Comparison of ENCODE assay signal across 8 cellular contexts in genomic region chr1:28233264-28233606, GRCh38. TPM values are rescaled to one million over a fixed set of nuclear protein-coding genes. Genes with fewer than 3 reads are reported as not detected.
DNase-seq lines count a peak whose midpoint lies in the region; ATAC-seq, FAIRE-seq and TF ChIP-seq lines count a peak whose summit lies in the region.

No MANE protein-coding gene starts in this region.

- H4K20me1 ChIP-seq in astrocyte (ENCODE audit: insufficient read depth, low read length), result peaks cover 26% of the 10 kb centered on the region

- H3K9me3 Mint-ChIP-seq in activated naive CD4-positive, alpha-beta T cell treated with anti-CD3 and anti-CD28 coated beads, Interleukin-2, amount 50 U/mL, for 24 hours, result no peaks in the 10 kb centered on the region
- no peaks in the 10 kb centered on the region for H3K9me3 Mint-ChIP-seq in astrocyte (ENCODE audit: unreplicated experiment)

- H3K27me3 ChIP-seq in astrocyte (ENCODE audit: insufficient read depth, low read length) (no peaks in the 10 kb centered on the region), mesenchymal stem cell (ENCODE audit: control insufficient read depth in 1 of 2, insufficient read depth in 1 of 2, low read length in 2 of 2) (no peaks in the 10 kb centered on the region), transverse colon (no peaks in the 10 kb centered on the region)

- no peak overlapping the region for H2BK15ac ChIP-seq in mesenchymal stem cell (ENCODE audit: low read depth, poor library complexity, severe bottlenecking)

- DNase-seq in activated naive CD4-positive, alpha-beta T cell treated with Interleukin-2 at 50 U/mL for 16 hours, result no peak
- DNase-seq in astrocyte (ENCODE audit: low read depth) (no peak), mesenchymal stem cell (no peak), transverse colon (no peak), cortex of kidney (lab: John Stamatoyannopoulos, UW) (no peak)
- no peak for DNase-seq in stimulated activated CD4-positive, alpha-beta T cell treated with anti-CD3 and anti-CD28 coated beads, Interleukin-12 subunit alpha, Interleukin-12 subunit beta, amount 100 ng/mL, for 4 hours

- peak overlapping the region; percentile 97 for H3K4me2 ChIP-seq in astrocyte (ENCODE audit: low read length)
- no peak overlapping the region for H3K4me2 ChIP-seq in mesenchymal stem cell (ENCODE audit: low read length, poor library complexity, severe bottlenecking)

- no peak overlapping the region for H2BK12ac ChIP-seq in mesenchymal stem cell (ENCODE audit: low read length in 2 of 2)

- H3K23ac ChIP-seq in mesenchymal stem cell (ENCODE audit: low read length in 2 of 2), result no peak overlapping the region

- H3K4me1 ChIP-seq in astrocyte (ENCODE audit: insufficient read depth, low read length), result peaks cover 18% of the 10 kb centered on the region
- H3K4me1 ChIP-seq in mesenchymal stem cell (ENCODE audit: control insufficient read depth, insufficient read depth, low read depth, low read length), result peaks cover 17% of the 10 kb centered on the region
- peaks cover 18 to 47% (median 35%) of the 10 kb centered on the region in 4 donors for H3K4me1 ChIP-seq in transverse colon

- peaks cover 8% of the 10 kb centered on the region for H3K79me1 ChIP-seq in mesenchymal stem cell (replicated peaks; ENCODE audit: low read length, poor library complexity, severe bottlenecking)

- H3K27ac Mint-ChIP-seq in activated naive CD4-positive, alpha-beta T cell treated with anti-CD3 and anti-CD28 coated beads, Interleukin-2, amount 50 U/mL, for 24 hours, result no peak overlapping the region
- peak overlapping the region; percentile 98 for H3K27ac Mint-ChIP-seq in astrocyte (ENCODE audit: unreplicated experiment)

- H3K14ac ChIP-seq in mesenchymal stem cell (ENCODE audit: low read length in 2 of 2), result no peak overlapping the region

- WGBS in mesenchymal stem cell, result 81% methylated on average over 14 of the region's 14 CpGs
- WGBS in transverse colon (ENCODE audit: low coverage in 1 of 2), 2 donors, result 5 to 65% methylated on average over 4 to 14 of the region's 14 CpGs

- no peak overlapping the region for H3K27ac ChIP-seq in astrocyte (ENCODE audit: low read depth, low read length)
- H3K27ac ChIP-seq in mesenchymal stem cell (ENCODE audit: low read length, poor library complexity, severe bottlenecking), result no peak overlapping the region
- H3K27ac ChIP-seq in transverse colon, result peak overlapping the region; percentile 76 to 86 (median 83)

- H4K91ac ChIP-seq in mesenchymal stem cell (ENCODE audit: low read length), result no peak overlapping the region

- H3K18ac ChIP-seq in mesenchymal stem cell (ENCODE audit: low read depth in 1 of 2, low read length in 2 of 2), result no peak overlapping the region

- intact Hi-C loops in transverse colon (cut with DNase I; ENCODE audit: low total_unique reads), result no loop called here

- H3K4me3 Mint-ChIP-seq in activated naive CD4-positive, alpha-beta T cell treated with anti-CD3 and anti-CD28 coated beads, Interleukin-2, amount 50 U/mL, for 24 hours, result peak overlapping the region; percentile 57
- peak overlapping the region; percentile 99 for H3K4me3 Mint-ChIP-seq in astrocyte (ENCODE audit: unreplicated experiment)

- in situ Hi-C loops in transverse colon (cut with MboI; ENCODE audit: low pct_ligation_motif_present in 1 of 4, low pct_unique_long_range_greater_than_20kb in 1 of 4, low sequenced_read_pairs in 3 of 4), result loop anchor here in 1 of 4 donors (25.0 kb wide), 1 partner anchor 279 kb away; the partner anchor contains the start of gene RCC1

- peaks cover 70% of the 10 kb centered on the region for H3K79me2 ChIP-seq in astrocyte (ENCODE audit: insufficient read depth, low read length)

- H4K8ac ChIP-seq in mesenchymal stem cell (ENCODE audit: low read length), result no peak overlapping the region

- H3K4me1 Mint-ChIP-seq in activated naive CD4-positive, alpha-beta T cell treated with anti-CD3 and anti-CD28 coated beads, Interleukin-2, amount 50 U/mL, for 24 hours, result peaks cover 38% of the 10 kb centered on the region
- peaks cover 13% of the 10 kb centered on the region for H3K4me1 Mint-ChIP-seq in astrocyte (ENCODE audit: low read depth, unreplicated experiment)

- TF ChIP-seq POLR2A in transverse colon (IDR thresholded peaks at IDR 0.05), result no peak

- H3K4ac ChIP-seq in mesenchymal stem cell (ENCODE audit: low read depth in 1 of 2, low read length in 2 of 2), result no peak overlapping the region

- no peak for TF ChIP-seq CTCF in astrocyte (IDR thresholded peaks at IDR 0.05; ENCODE audit: insufficient read depth, low read depth, low read length)
- no peak for TF ChIP-seq CTCF in transverse colon (IDR thresholded peaks at IDR 0.05)

- H2AK5ac ChIP-seq in mesenchymal stem cell (ENCODE audit: low read length, severe bottlenecking), result no peak overlapping the region

- H3K9me3 ChIP-seq in astrocyte (ENCODE audit: insufficient read depth, low read depth, low read length) (no peaks in the 10 kb centered on the region), mesenchymal stem cell (ENCODE audit: control insufficient read depth, low read length) (no peaks in the 10 kb centered on the region), transverse colon (no peaks in the 10 kb centered on the region)

- TF ChIP-seq EP300 in transverse colon (IDR thresholded peaks at IDR 0.05; ENCODE audit: low read depth), result no peak

- H2BK5ac ChIP-seq in mesenchymal stem cell (ENCODE audit: low read depth, low read length, poor library complexity, severe bottlenecking), result no peak overlapping the region

- FAIRE-seq in astrocyte (lab: Jason Lieb, UNC), result no peak

- no peak overlapping the region for H2BK120ac ChIP-seq in mesenchymal stem cell (ENCODE audit: low read depth, low read length)

- H3K4me3 ChIP-seq in astrocyte (ENCODE audit: insufficient read depth, low read depth, low read length) (no peak overlapping the region), mesenchymal stem cell (ENCODE audit: insufficient read depth in 1 of 2, low read depth in 1 of 2, low read length in 2 of 2) (peak overlapping the region in 1 of 2 experiments; percentile 98), transverse colon (peak overlapping the region in 3 of 4 donors; percentile 45 to 93 (median 87))

- ATAC-seq in HG03354 (IDR thresholded peaks at IDR 0.05; ENCODE audit: poor library complexity, severe bottlenecking, unreplicated experiment), result no peak

- H3K9ac ChIP-seq in astrocyte (ENCODE audit: low read length) (no peak overlapping the region), mesenchymal stem cell (ENCODE audit: low read length) (peak overlapping the region; percentile 95)

- no peaks in the 10 kb centered on the region for H3K27me3 Mint-ChIP-seq in activated naive CD4-positive, alpha-beta T cell treated with anti-CD3 and anti-CD28 coated beads, Interleukin-2, amount 50 U/mL, for 24 hours
- no peaks in the 10 kb centered on the region for H3K27me3 Mint-ChIP-seq in astrocyte (ENCODE audit: low read depth, unreplicated experiment)

- H3K36me3 ChIP-seq in astrocyte (ENCODE audit: insufficient read depth, low read length) (peaks cover 17% of the 10 kb centered on the region), mesenchymal stem cell (ENCODE audit: control insufficient read depth in 1 of 2, insufficient read depth in 2 of 2, low read depth in 1 of 2, low read length in 2 of 2) (peaks cover 3 to 30% of the 10 kb centered on the region in 2 experiments), transverse colon (peaks cover 0 to 14% (median 5%) of the 10 kb centered on the region in 4 donors)

- H2AFZ ChIP-seq in astrocyte (ENCODE audit: low read depth, low read length) (peak overlapping the region; percentile 84), mesenchymal stem cell (ENCODE audit: low read depth, low read length) (peak overlapping the region; percentile 29)

- H3K36me3 Mint-ChIP-seq in activated naive CD4-positive, alpha-beta T cell treated with anti-CD3 and anti-CD28 coated beads, Interleukin-2, amount 50 U/mL, for 24 hours, result peaks cover 7% of the 10 kb centered on the region
- H3K36me3 Mint-ChIP-seq in astrocyte (ENCODE audit: low read depth, unreplicated experiment), result peaks cover 4% of the 10 kb centered on the region

RNA-seq across cellular contexts. Expression of gene DNAJC8, which starts 0.4 kb away (rescaled TPM):
- 86.9 and 91.3 TPM in 2 replicates for total RNA-seq in astrocyte
- polyA plus RNA-seq in mesenchymal stem cell (2013, experiment 1 of 2), result 128 TPM
- 125 TPM for polyA plus RNA-seq in mesenchymal stem cell (2013, experiment 2 of 2)
- total RNA-seq in transverse colon, result 10 to 100 TPM; 33.3 to 68.7 (median 46.8) TPM

RNA-seq across cellular contexts. Expression of gene ATP5IF1, which starts 2.7 kb away (rescaled TPM):
- 157 and 160 TPM in 2 replicates for total RNA-seq in astrocyte
- polyA plus RNA-seq in mesenchymal stem cell (2013, experiment 1 of 2), result 410 TPM
- 423 TPM for polyA plus RNA-seq in mesenchymal stem cell (2013, experiment 2 of 2)
- total RNA-seq in transverse colon, result 100 to 1,000 TPM; 131 to 503 (median 344) TPM

RNA-seq across cellular contexts. Expression of gene SESN2, which starts 26.1 kb away (rescaled TPM):
- total RNA-seq in astrocyte (74.6 and 78.3 TPM in 2 replicates), transverse colon (10 to 100 TPM; 25.1 to 44.5 (median 30.5) TPM)
- polyA plus RNA-seq in mesenchymal stem cell (2013, experiment 1 of 2), result 29.9 TPM
- 29.1 TPM for polyA plus RNA-seq in mesenchymal stem cell (2013, experiment 2 of 2)

RNA-seq across cellular contexts. Expression of gene PTAFR, which starts 56.7 kb away (rescaled TPM):
- total RNA-seq in astrocyte, result 0.24 and 0.32 TPM in 2 replicates
- polyA plus RNA-seq in mesenchymal stem cell (2013, experiment 1 of 2), result 0.07 TPM
- 0.08 TPM for polyA plus RNA-seq in mesenchymal stem cell (2013, experiment 2 of 2)
- total RNA-seq in transverse colon, result 10 to 100 TPM in 1 of 4 donors, 1 to 10 TPM in 3; 2.0 to 51.7 (median 4.2) TPM

Comparison
In these comparisons a context has a peak if more than half of its experiments do, and no peak if none do; other contexts are left out.
1. H3K27ac ChIP-seq: peak in transverse colon (4 of 4); none in astrocyte (single experiment) and mesenchymal stem cell (single experiment).